In genomic region chr4:67575889-67576329, GRCh38 we compare ENCODE assay signal across 17 cellular contexts. TPM values are rescaled to one million over a fixed set of nuclear protein-coding genes. Genes with fewer than 3 reads are reported as not detected.
DNase-seq lines count a peak whose midpoint lies in the region; ATAC-seq and TF ChIP-seq lines count a peak whose summit lies in the region.
"Had no signal": no experiment of that assay in that cellular context is flagged by ENCODE, and none has a peak within 500 bp of the region (broad histone marks: within the 10 kb centered on the region; RNA-seq: fewer than 3 reads in every experiment).

No MANE protein-coding gene starts in this region.

- H3K4me1 Mint-ChIP-seq in T-helper 17 cell (peaks cover 15% of the 10 kb centered on the region), naive B cell (peaks cover 50 to 78% (median 57%) of the 10 kb centered on the region in 3 donors)

- no peak overlapping the region for H3K4me3 ChIP-seq in ovary
- H3K4me3 ChIP-seq: thoracic aorta had no signal

- no peaks in the 10 kb centered on the region for H3K27me3 ChIP-seq in ovary

- TF ChIP-seq EP300 in ovary (IDR thresholded peaks at IDR 0.05): no peak

- no peaks in the 10 kb centered on the region for H3K4me1 ChIP-seq in ovary (ENCODE audit: insufficient read depth)

- TF ChIP-seq CTCF in ovary (IDR thresholded peaks at IDR 0.05): no peak

- H3K4me3 Mint-ChIP-seq in T-helper 17 cell (peak overlapping the region; percentile 43), naive B cell (peak overlapping the region; percentile 63 to 88 (median 76))

- intact Hi-C loops in ovary (cut with DNase I): no loop called here

- H3K27me3 Mint-ChIP-seq in T-helper 17 cell (no peaks in the 10 kb centered on the region), naive B cell (no peaks in the 10 kb centered on the region)

- H3K27ac Mint-ChIP-seq in T-helper 17 cell: peak overlapping the region; percentile 81
- H3K27ac Mint-ChIP-seq in naive B cell: peak overlapping the region; percentile 75 to 98 (median 93)

- H3K36me3 ChIP-seq in ovary: no peaks in the 10 kb centered on the region
- H3K36me3 ChIP-seq: thoracic aorta had no signal

- DNase-seq in NCI-H1436 treated with DMSO at 0.1 percent for 48 hours (lab: John Stamatoyannopoulos, UW) (peak; percentile 47), NCI-H1436 (lab: John Stamatoyannopoulos, UW) (no peak), T-helper 17 cell (no peak), naive B cell (no peak), ovary (no peak), UCSD-AML1 (lab: John Stamatoyannopoulos, UW; ENCODE audit: unreplicated experiment) (no peak)
- DNase-seq: activated gamma-delta T cell, left cardiac atrium had no signal

- ATAC-seq in GM21526 (IDR thresholded peaks at IDR 0.05; ENCODE audit: low FRiP score, unreplicated experiment) (peak; percentile 9), T-helper 17 cell (no peak), naive B cell (ENCODE audit: low read depth in 2 of 2) (no peak), HG03457 (IDR thresholded peaks at IDR 0.05; ENCODE audit: unreplicated experiment) (no peak)
- ATAC-seq: left cardiac atrium, Right ventricle myocardium inferior, sciatic nerve had no signal

- H3K36me3 Mint-ChIP-seq in T-helper 17 cell (ENCODE audit: low read depth): no peaks in the 10 kb centered on the region
- peaks cover 21 to 41% of the 10 kb centered on the region in 2 donors for H3K36me3 Mint-ChIP-seq in naive B cell

- H3K9me3 ChIP-seq in T-helper 17 cell (ENCODE audit: control insufficient read depth, low read length, poor library complexity, severe bottlenecking) (no peaks in the 10 kb centered on the region), ovary (no peaks in the 10 kb centered on the region)
- H3K9me3 ChIP-seq: thoracic aorta had no signal

- TF ChIP-seq POLR2A in ovary (IDR thresholded peaks at IDR 0.05): no peak

- H3K27ac ChIP-seq in ovary: peak overlapping the region in 1 of 2 donors; percentile 23
- H3K27ac ChIP-seq: 22Rv1, thoracic aorta had no signal

- H3K9me3 Mint-ChIP-seq in naive B cell: no peaks in the 10 kb centered on the region

- WGBS in ovary, 3 donors: 21 to 45% (median 27%) methylated on average over 7 of the region's 7 CpGs

RNA-seq across cellular contexts. Expression of gene STAP1, which starts 17.4 kb away (rescaled TPM):
- 1 to 10 TPM in 1 of 2 donors, under 1 TPM in 1; 0.50 to 4.1 TPM for total RNA-seq in T-helper 17 cell
- polyA plus RNA-seq in naive B cell (ENCODE audit: low read depth in 6 of 6): 100 to 1,000 TPM; 166 to 237 (median 224) TPM
- not detected for total RNA-seq in ovary
- polyA plus RNA-seq in ovary: under 1 TPM; 0.12 to 0.40 TPM
- total RNA-seq: cardiac septum, H7, myocyte, Right ventricle myocardium inferior had no signal

RNA-seq across cellular contexts. Expression of gene CENPC, which starts 30.6 kb away (rescaled TPM):
- 100 to 1,000 TPM in 1 of 2 donors, 10 to 100 TPM in 1; 90.0 to 105 TPM for total RNA-seq in T-helper 17 cell
- polyA plus RNA-seq in naive B cell (ENCODE audit: low read depth in 6 of 6): 10 to 100 TPM; 17.6 to 28.1 (median 21.9) TPM
- 10 to 100 TPM; 23.1 to 46.7 (median 28.4) TPM for total RNA-seq in ovary
- 10 to 100 TPM in 1 of 2 donors, 1 to 10 TPM in 1; 9.8 to 14.8 TPM for polyA plus RNA-seq in ovary
